ENCODE assay signal across 10 cellular contexts in genomic region chr17:59328534-59329095, GRCh38. TPM values are rescaled to one million over a fixed set of nuclear protein-coding genes. Genes with fewer than 3 reads are reported as not detected.
DNase-seq lines count a peak whose midpoint lies in the region; ATAC-seq and TF ChIP-seq lines count a peak whose summit lies in the region.
"Had no signal": no experiment of that assay in that cellular context is flagged by ENCODE, and none has a peak within 500 bp of the region (broad histone marks: within the 10 kb centered on the region; RNA-seq: fewer than 3 reads in every experiment).

No MANE protein-coding gene starts in this region.

- H3K9me3 ChIP-seq in Loucy (ENCODE audit: insufficient read depth, low read depth, low read length) (no peaks in the 10 kb centered on the region), colonic mucosa (no peaks in the 10 kb centered on the region)

- peaks cover 10% of the 10 kb centered on the region; the same call in 1 of the 2 replicates for H3K79me2 ChIP-seq in Loucy (ENCODE audit: insufficient read depth, low read length)

- H3K4me2 ChIP-seq in Loucy (ENCODE audit: low read depth, low read length, poor library complexity, severe bottlenecking) = no peak overlapping the region

- H3K36me3 Mint-ChIP-seq in nephron progenitor cell (ENCODE audit: low read depth) (no peaks in the 10 kb centered on the region), immature natural killer cell (no peaks in the 10 kb centered on the region)

- no peak overlapping the region for H3K9ac ChIP-seq in Loucy (ENCODE audit: low read depth, low read length, poor library complexity, severe bottlenecking)
- H3K9ac ChIP-seq in colonic mucosa (ENCODE audit: low read depth in 2 of 2, low read length in 2 of 2) = peak overlapping the region in 1 of 2 donors; percentile 1

- no peaks in the 10 kb centered on the region for H3K27me3 ChIP-seq in Loucy (ENCODE audit: insufficient read depth, low read length, poor library complexity, severe bottlenecking)
- no peaks in the 10 kb centered on the region for H3K27me3 ChIP-seq in colonic mucosa

- no peak overlapping the region for H3K4me3 ChIP-seq in Loucy (ENCODE audit: low read length, poor library complexity, severe bottlenecking)
- no peak overlapping the region for H3K4me3 ChIP-seq in colonic mucosa

- H3K4me1 ChIP-seq in Loucy (ENCODE audit: insufficient read depth, low read length, poor library complexity, severe bottlenecking) = peaks cover 17% of the 10 kb centered on the region
- peaks cover 23% of the 10 kb centered on the region for H3K4me1 ChIP-seq in colonic mucosa

- H3K4me1 Mint-ChIP-seq in nephron progenitor cell = peaks cover 47% of the 10 kb centered on the region
- H3K4me1 Mint-ChIP-seq in immature natural killer cell = peaks cover 28 to 36% of the 10 kb centered on the region in 2 donors

- H3K36me3 ChIP-seq in Loucy (ENCODE audit: insufficient read depth, low read length) = no peaks in the 10 kb centered on the region
- H3K36me3 ChIP-seq in colonic mucosa = no peaks in the 10 kb centered on the region

- DNase-seq in colonic mucosa (no peak), nephron progenitor cell (no peak), immature natural killer cell (no peak)
- DNase-seq: effector CD8-positive, alpha-beta T cell had no signal

- peaks cover 7% of the 10 kb centered on the region for H4K20me1 ChIP-seq in Loucy (ENCODE audit: insufficient read depth, low read length, poor library complexity, severe bottlenecking)

- H3K4me3 Mint-ChIP-seq in nephron progenitor cell (no peak overlapping the region), immature natural killer cell (no peak overlapping the region)

- peaks cover 3% of the 10 kb centered on the region; the same call in 1 of the 2 replicates for H3F3A ChIP-seq in Loucy (ENCODE audit: low read depth)

- H3K27ac Mint-ChIP-seq in nephron progenitor cell (peak overlapping the region; percentile 32), immature natural killer cell (peak overlapping the region in 2 of 6 donors; percentile 57 to 58)

- intact Hi-C loops in colonic mucosa (cut with DNase I) = loop anchor here (5.0 kb wide), 1 partner anchor 114 kb away; no protein-coding TSS in a partner anchor

- no peaks in the 10 kb centered on the region for H3K9me2 ChIP-seq in Loucy (replicated peaks; ENCODE audit: low read depth, low read length)

- H2AFZ ChIP-seq in Loucy (ENCODE audit: low read length) = peak overlapping the region; percentile 36

- H3K27me3 Mint-ChIP-seq in nephron progenitor cell (ENCODE audit: low read depth, poor library complexity) (peaks cover 10% of the 10 kb centered on the region), immature natural killer cell (ENCODE audit: low read depth in 3 of 3) (peaks cover 0 to 6% (median 2%) of the 10 kb centered on the region in 3 donors)

- no peak for TF ChIP-seq CTCF in 22Rv1 (IDR thresholded peaks at IDR 0.05)
- TF ChIP-seq CTCF in Loucy (conservative IDR thresholded peaks at IDR 0.05; ENCODE audit: low read length) = no peak
- no peak for TF ChIP-seq CTCF in colonic mucosa (IDR thresholded peaks at IDR 0.05)
- TF ChIP-seq CTCF in nephron progenitor cell (IDR thresholded peaks at IDR 0.05) = no peak

- ATAC-seq in HG03159 (IDR thresholded peaks at IDR 0.05; ENCODE audit: unreplicated experiment) (no peak), HG02798 (IDR thresholded peaks at IDR 0.05; ENCODE audit: poor library complexity, unreplicated experiment) (no peak), GM21576 (IDR thresholded peaks at IDR 0.05; ENCODE audit: unreplicated experiment) (no peak)

- H3K27ac ChIP-seq in 22Rv1 (peak overlapping the region; percentile 79; the same call in 1 of the 2 replicates), colonic mucosa (peak overlapping the region; percentile 95)

- H3K9me3 Mint-ChIP-seq in nephron progenitor cell (no peaks in the 10 kb centered on the region), immature natural killer cell (no peaks in the 10 kb centered on the region)
- H3K9me3 Mint-ChIP-seq: activated T-helper 2 cell treated with anti-CD3 and anti-CD28 coated beads, Interferon-gamma antibody, Interleukin-2, Interleukin-4, amounts not matched to agents 10 μg/mL and 5 μg/mL and 100 μg/mL, durations not matched to agents 14 hours and 24 hours and 36 hours had no signal

RNA-seq across cellular contexts. Expression of gene YPEL2, which starts 2.8 kb away (rescaled TPM):
- total RNA-seq in colonic mucosa = 10 to 100 TPM; 17.2 to 25.7 TPM
- polyA plus RNA-seq in immature natural killer cell = 10 to 100 TPM in 2 of 3 donors, 1 to 10 TPM in 1; 5.6 to 13.0 (median 11.0) TPM
